ENCODE assay signal across 5 cellular contexts in the genomic region with DNA sequence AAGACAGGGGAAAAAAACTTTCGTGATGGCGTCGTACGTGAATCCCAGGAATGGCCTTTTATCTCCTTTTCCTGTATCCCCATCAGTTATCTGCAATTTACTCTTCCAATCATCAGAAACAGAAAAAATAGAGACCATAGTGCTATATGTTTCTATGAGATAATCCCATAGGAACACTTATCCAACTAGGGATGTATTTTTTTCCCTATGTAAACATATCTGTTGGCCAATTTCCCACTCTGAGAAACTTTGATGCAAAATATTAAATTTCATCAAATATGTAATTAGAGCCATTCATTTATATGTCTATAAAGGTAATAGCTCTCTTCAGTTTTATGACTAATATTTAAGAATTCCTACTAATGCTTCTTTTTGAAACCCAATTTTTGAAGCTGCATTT.
"Had no signal": no experiment of that assay in that cellular context is flagged by ENCODE, and none has a peak within 500 bp of the region (broad histone marks: within the 10 kb centered on the region; RNA-seq: fewer than 3 reads in every experiment).

A gene with protein sequence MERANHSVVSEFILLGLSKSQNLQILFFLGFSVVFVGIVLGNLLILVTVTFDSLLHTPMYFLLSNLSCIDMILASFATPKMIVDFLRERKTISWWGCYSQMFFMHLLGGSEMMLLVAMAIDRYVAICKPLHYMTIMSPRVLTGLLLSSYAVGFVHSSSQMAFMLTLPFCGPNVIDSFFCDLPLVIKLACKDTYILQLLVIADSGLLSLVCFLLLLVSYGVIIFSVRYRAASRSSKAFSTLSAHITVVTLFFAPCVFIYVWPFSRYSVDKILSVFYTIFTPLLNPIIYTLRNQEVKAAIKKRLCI (minus strand): TSS at position 101 of the 400 bp plus-strand sequence. CDS start 1,280 bp downstream, outside the sequence.

- H3K4me3 Mint-ChIP-seq: IgD-negative memory B cell had no signal

- H3K27ac Mint-ChIP-seq: IgD-negative memory B cell had no signal

- DNase-seq: IMR-90, KBM-7 had no signal

- H3K4me1 Mint-ChIP-seq: IgD-negative memory B cell had no signal

- H3K27me3 Mint-ChIP-seq: IgD-negative memory B cell had no signal

- ATAC-seq: HepG2, K562 had no signal
